Comparison of ENCODE assay signal across 8 cellular contexts in genomic region chr19:45097776-45098520, GRCh38. TPM values are rescaled to one million over a fixed set of nuclear protein-coding genes. Genes with fewer than 3 reads are reported as not detected.
DNase-seq lines count a peak whose midpoint lies in the region; ATAC-seq and TF ChIP-seq lines count a peak whose summit lies in the region.

No MANE protein-coding gene starts in this region.

- peak overlapping the region in 1 of 2 donors; percentile 63 for H3K27ac Mint-ChIP-seq in natural killer cell
- no peak overlapping the region for H3K27ac Mint-ChIP-seq in natural killer cell treated with Interleukin-12 subunit alpha and Interleukin-12 subunit beta and Interleukin-15 and Interleukin-18, amount 100 ng/mL, for 72 hours
- no peak overlapping the region for H3K27ac Mint-ChIP-seq in stimulated activated memory B cell treated with anti-CD40 and anti-IgM and Interleukin-4, amounts not matched to agents 10 μg/mL and 1 μg/mL and 100 μg/mL, for 72 hours
- no peak overlapping the region for H3K27ac Mint-ChIP-seq in activated CD4-positive, alpha-beta memory T cell treated with anti-CD3 and anti-CD28 coated beads for 36 hours

- H3K4me1 ChIP-seq in skeletal muscle tissue (ENCODE audit: control insufficient read depth in 3 of 3, insufficient read depth in 3 of 3, low read length in 3 of 3): peaks cover 86 to 95% (median 91%) of the 10 kb centered on the region in 3 donors

- H3K9ac ChIP-seq in skeletal muscle tissue (ENCODE audit: low read depth in 1 of 3, low read length in 3 of 3): peak overlapping the region; percentile 58 to 83 (median 60)

- no peak for ATAC-seq in natural killer cell
- ATAC-seq in natural killer cell treated with Interleukin-12 subunit alpha and Interleukin-12 subunit beta and Interleukin-15 and Interleukin-18, amount 100 ng/mL, for 72 hours: no peak
- ATAC-seq in GM21786 (IDR thresholded peaks at IDR 0.05; ENCODE audit: unreplicated experiment): no peak
- no peak for ATAC-seq in stimulated activated memory B cell treated with anti-CD40 and anti-IgM and Interleukin-4, amounts not matched to agents 10 μg/mL and 1 μg/mL and 100 μg/mL, for 72 hours

- H3K27me3 ChIP-seq in skeletal muscle tissue (ENCODE audit: control insufficient read depth in 3 of 3, insufficient read depth in 3 of 3, low read length in 3 of 3): no peaks in the 10 kb centered on the region

- no peaks in the 10 kb centered on the region for H3K9me3 Mint-ChIP-seq in natural killer cell
- H3K9me3 Mint-ChIP-seq in natural killer cell treated with Interleukin-12 subunit alpha and Interleukin-12 subunit beta and Interleukin-15 and Interleukin-18, amount 100 ng/mL, for 72 hours: no peaks in the 10 kb centered on the region
- H3K9me3 Mint-ChIP-seq in stimulated activated memory B cell treated with anti-CD40 and anti-IgM and Interleukin-4, amounts not matched to agents 10 μg/mL and 1 μg/mL and 100 μg/mL, for 72 hours: no peaks in the 10 kb centered on the region
- no peaks in the 10 kb centered on the region for H3K9me3 Mint-ChIP-seq in activated CD4-positive, alpha-beta memory T cell treated with anti-CD3 and anti-CD28 coated beads for 36 hours

- H3K4me3 Mint-ChIP-seq in natural killer cell: peak overlapping the region; percentile 35
- H3K4me3 Mint-ChIP-seq in natural killer cell treated with Interleukin-12 subunit alpha and Interleukin-12 subunit beta and Interleukin-15 and Interleukin-18, amount 100 ng/mL, for 72 hours: no peak overlapping the region
- no peak overlapping the region for H3K4me3 Mint-ChIP-seq in stimulated activated memory B cell treated with anti-CD40 and anti-IgM and Interleukin-4, amounts not matched to agents 10 μg/mL and 1 μg/mL and 100 μg/mL, for 72 hours
- H3K4me3 Mint-ChIP-seq in activated CD4-positive, alpha-beta memory T cell treated with anti-CD3 and anti-CD28 coated beads for 36 hours: no peak overlapping the region

- H3K27ac ChIP-seq in angular gyrus (ENCODE audit: low read depth, low read length) (peak overlapping the region; percentile 76), skeletal muscle tissue (ENCODE audit: low read depth, low read length) (peak overlapping the region; percentile 83)

- DNase-seq in natural killer cell (no peak), hepatic stellate cell (ENCODE audit: low spot score) (peak; percentile 99)
- no peak for DNase-seq in natural killer cell treated with Interleukin-12 subunit alpha and Interleukin-12 subunit beta and Interleukin-15 and Interleukin-18, amount 100 ng/mL, for 72 hours (ENCODE audit: low spot score)
- DNase-seq in activated CD4-positive, alpha-beta memory T cell treated with anti-CD3 and anti-CD28 coated beads for 36 hours: no peak

- intact Hi-C loops in natural killer cell (cut with micrococcal nuclease): no loop called here
- intact Hi-C loops in activated CD4-positive, alpha-beta memory T cell treated with anti-CD3 and anti-CD28 coated beads for 36 hours (cut with micrococcal nuclease): no loop called here

- CTCF ChIA-PET in activated CD4-positive, alpha-beta memory T cell treated with anti-CD3 and anti-CD28 coated beads for 36 hours (lab: Charles Lee): interaction anchor here (0.8 to 1.5 kb wide), 2 partner anchors 27 to 38 kb away, joined by 3 to 4 read pairs; no protein-coding TSS in a partner anchor

- H3K4me1 Mint-ChIP-seq in natural killer cell: peaks cover 67 to 76% of the 10 kb centered on the region in 2 donors
- peaks cover 55% of the 10 kb centered on the region in 2 donors for H3K4me1 Mint-ChIP-seq in natural killer cell treated with Interleukin-12 subunit alpha and Interleukin-12 subunit beta and Interleukin-15 and Interleukin-18, amount 100 ng/mL, for 72 hours (ENCODE audit: low read depth in 2 of 2)
- H3K4me1 Mint-ChIP-seq in stimulated activated memory B cell treated with anti-CD40 and anti-IgM and Interleukin-4, amounts not matched to agents 10 μg/mL and 1 μg/mL and 100 μg/mL, for 72 hours: peaks cover 79% of the 10 kb centered on the region
- peaks cover 55% of the 10 kb centered on the region for H3K4me1 Mint-ChIP-seq in activated CD4-positive, alpha-beta memory T cell treated with anti-CD3 and anti-CD28 coated beads for 36 hours (ENCODE audit: low read depth)

- H3K27me3 Mint-ChIP-seq in natural killer cell (ENCODE audit: low read depth in 2 of 2): no peaks in the 10 kb centered on the region
- no peaks in the 10 kb centered on the region for H3K27me3 Mint-ChIP-seq in natural killer cell treated with Interleukin-12 subunit alpha and Interleukin-12 subunit beta and Interleukin-15 and Interleukin-18, amount 100 ng/mL, for 72 hours
- no peaks in the 10 kb centered on the region for H3K27me3 Mint-ChIP-seq in stimulated activated memory B cell treated with anti-CD40 and anti-IgM and Interleukin-4, amounts not matched to agents 10 μg/mL and 1 μg/mL and 100 μg/mL, for 72 hours
- no peaks in the 10 kb centered on the region for H3K27me3 Mint-ChIP-seq in activated CD4-positive, alpha-beta memory T cell treated with anti-CD3 and anti-CD28 coated beads for 36 hours

- no peaks in the 10 kb centered on the region for H3K36me3 Mint-ChIP-seq in natural killer cell
- H3K36me3 Mint-ChIP-seq in natural killer cell treated with Interleukin-12 subunit alpha and Interleukin-12 subunit beta and Interleukin-15 and Interleukin-18, amount 100 ng/mL, for 72 hours: no peaks in the 10 kb centered on the region
- H3K36me3 Mint-ChIP-seq in stimulated activated memory B cell treated with anti-CD40 and anti-IgM and Interleukin-4, amounts not matched to agents 10 μg/mL and 1 μg/mL and 100 μg/mL, for 72 hours: peaks cover 6% of the 10 kb centered on the region
- no peaks in the 10 kb centered on the region for H3K36me3 Mint-ChIP-seq in activated CD4-positive, alpha-beta memory T cell treated with anti-CD3 and anti-CD28 coated beads for 36 hours

- TF ChIP-seq CTCF in natural killer cell (IDR thresholded peaks at IDR 0.05): no peak

- H3K9me3 ChIP-seq in skeletal muscle tissue (ENCODE audit: control insufficient read depth in 3 of 3, low read length in 3 of 3): no peaks in the 10 kb centered on the region

- peak overlapping the region; percentile 38 to 65 (median 64) for H3K4me3 ChIP-seq in skeletal muscle tissue (ENCODE audit: low read length in 3 of 3)

- POLR2A ChIA-PET in activated CD4-positive, alpha-beta memory T cell treated with anti-CD3 and anti-CD28 coated beads for 36 hours (lab: Charles Lee): no interaction called here

- H3K36me3 ChIP-seq in skeletal muscle tissue (ENCODE audit: control insufficient read depth in 3 of 3, insufficient read depth in 3 of 3, low read length in 3 of 3): no peaks in the 10 kb centered on the region

RNA-seq across cellular contexts. Expression of gene PPP1R37, which starts 5.0 kb away (rescaled TPM):
- total RNA-seq in natural killer cell (10 to 100 TPM; 23.8 to 29.3 (median 25.0) TPM), skeletal muscle tissue (16.2 TPM)
- total RNA-seq in natural killer cell treated with Interleukin-12 subunit alpha and Interleukin-12 subunit beta and Interleukin-15 and Interleukin-18, amount 100 ng/mL, for 72 hours: 10 to 100 TPM; 18.1 to 36.3 TPM
- 10 to 100 TPM; 12.7 to 13.1 TPM for total RNA-seq in activated CD4-positive, alpha-beta memory T cell treated with anti-CD3 and anti-CD28 coated beads for 36 hours

RNA-seq across cellular contexts. Expression of gene GEMIN7, which starts 18.9 kb away (rescaled TPM):
- total RNA-seq in natural killer cell: 10 to 100 TPM; 27.7 to 28.7 (median 27.9) TPM
- 10 to 100 TPM; 59.0 TPM for total RNA-seq in natural killer cell treated with Interleukin-12 subunit alpha and Interleukin-12 subunit beta and Interleukin-15 and Interleukin-18, amount 100 ng/mL, for 72 hours
- 16.7 TPM for total RNA-seq in skeletal muscle tissue
- total RNA-seq in activated CD4-positive, alpha-beta memory T cell treated with anti-CD3 and anti-CD28 coated beads for 36 hours: 10 to 100 TPM; 29.8 to 30.1 TPM

RNA-seq across cellular contexts. Expression of gene ZNF296, which starts 21.7 kb away (rescaled TPM):
- total RNA-seq in natural killer cell (1 to 10 TPM; 5.1 to 8.0 (median 8.0) TPM), skeletal muscle tissue (not detected)
- 1 to 10 TPM; 5.0 to 5.5 TPM for total RNA-seq in natural killer cell treated with Interleukin-12 subunit alpha and Interleukin-12 subunit beta and Interleukin-15 and Interleukin-18, amount 100 ng/mL, for 72 hours
- total RNA-seq in activated CD4-positive, alpha-beta memory T cell treated with anti-CD3 and anti-CD28 coated beads for 36 hours: 1 to 10 TPM; 3.2 to 3.6 TPM

RNA-seq across cellular contexts. Expression of gene CLASRP, which starts 59.1 kb away (rescaled TPM):
- total RNA-seq in natural killer cell (100 to 1,000 TPM; 142 to 160 (median 146) TPM), skeletal muscle tissue (7.8 TPM)
- 100 to 1,000 TPM in 1 of 2 donors, 10 to 100 TPM in 1; 84.1 to 147 TPM for total RNA-seq in natural killer cell treated with Interleukin-12 subunit alpha and Interleukin-12 subunit beta and Interleukin-15 and Interleukin-18, amount 100 ng/mL, for 72 hours
- total RNA-seq in activated CD4-positive, alpha-beta memory T cell treated with anti-CD3 and anti-CD28 coated beads for 36 hours: 10 to 100 TPM; 89.6 to 98.4 TPM
